Comparison of ENCODE assay signal across 12 cellular contexts in the genomic region with DNA sequence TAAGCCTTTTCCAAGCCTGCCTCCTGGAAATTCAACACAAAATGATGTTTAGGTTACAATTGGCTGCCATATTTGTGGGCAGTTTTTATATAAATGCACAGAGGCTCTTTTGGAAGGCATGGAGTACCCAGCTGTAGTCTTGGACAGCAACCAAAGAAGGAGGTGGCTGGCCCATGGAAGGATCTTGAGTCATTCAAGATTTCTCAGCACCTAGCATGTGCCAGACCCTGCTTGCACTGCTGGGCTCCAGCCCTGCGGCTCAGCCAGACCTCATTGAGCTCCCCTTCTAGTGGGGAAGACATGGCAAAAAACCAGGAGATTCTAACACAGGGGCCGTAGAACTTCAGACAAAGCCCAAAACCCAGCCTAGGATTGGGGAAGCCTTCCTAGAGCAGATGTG. TPM values are rescaled to one million over a fixed set of nuclear protein-coding genes. Genes with fewer than 3 reads are reported as not detected.
DNase-seq lines count a peak whose midpoint lies in the region; FAIRE-seq and TF ChIP-seq lines count a peak whose summit lies in the region.
"Had no signal": no experiment of that assay in that cellular context is flagged by ENCODE, and none has a peak within 500 bp of the region (broad histone marks: within the 10 kb centered on the region; RNA-seq: fewer than 3 reads in every experiment).

No MANE protein-coding gene starts in this region.

- WGBS in H1 (ENCODE audit: extremely low coverage in 1 of 2, insufficient coverage in 1 of 2, insufficient read length in 1 of 2, insufficient replicate concordance in 2 of 2, low coverage in 1 of 2, low lambda C conversion rate in 2 of 2, missing lambda C conversion rate in 1 of 2), 2 experiments: 100% methylated on average over 2 of the region's 2 CpGs; no CpG with 5 or more reads in 1 of the 2 experiments

- H2AFZ ChIP-seq in OCI-LY1 (ENCODE audit: low read length) (no peak overlapping the region), H1 (ENCODE audit: low read length) (no peak overlapping the region)

- peaks cover 51% of the 10 kb centered on the region for H3K4me1 ChIP-seq in CD8-positive, alpha-beta memory T cell (ENCODE audit: insufficient read depth, low read length)
- peaks cover 85% of the 10 kb centered on the region for H3K4me1 ChIP-seq in OCI-LY1 (ENCODE audit: insufficient read depth, low read length, severe bottlenecking)
- peaks cover 3 to 7% (median 5%) of the 10 kb centered on the region in 4 experiments; a peak in 5 of 7 replicates for H3K4me1 ChIP-seq in H1 (replicated peaks in 1 of 4; ENCODE audit: control insufficient read depth in 3 of 4, insufficient read depth in 4 of 4, low read length in 3 of 4)
- H3K4me1 ChIP-seq in colonic mucosa: peaks cover 6% of the 10 kb centered on the region

- H3K4me2 ChIP-seq in OCI-LY1 (ENCODE audit: low read length) (peak overlapping the region; percentile 20; the same call in 1 of the 2 replicates), H1 (ENCODE audit: insufficient read depth in 1 of 2, low read depth in 2 of 2, low read length in 2 of 2) (no peak overlapping the region)
- H3K4me2 ChIP-seq: KMS-11 had no signal

- no peak overlapping the region for H3K4ac ChIP-seq in H1 (replicated peaks; ENCODE audit: insufficient read length, low read depth, low read length)

- no peak overlapping the region for H4K91ac ChIP-seq in H1 (replicated peaks; ENCODE audit: insufficient read length, low read length)

- no peak for FAIRE-seq in H1 (lab: Jason Lieb, UNC)

- no peak overlapping the region for H2BK15ac ChIP-seq in H1 (ENCODE audit: low read length)

- H3K79me1 ChIP-seq in H1 (ENCODE audit: low read depth, low read length): peaks cover 6% of the 10 kb centered on the region

- TF ChIP-seq CTCF in OCI-LY1 (IDR thresholded peaks at IDR 0.05; ENCODE audit: low read length): no peak
- no peak for TF ChIP-seq CTCF in H1 (IDR thresholded peaks at IDR 0.05; ENCODE audit: control extremely low read depth in 1 of 3, insufficient read depth in 1 of 3, low read depth in 1 of 3, low read length in 3 of 3)
- TF ChIP-seq CTCF in colonic mucosa (IDR thresholded peaks at IDR 0.05): no peak

- no peak overlapping the region for H4K5ac ChIP-seq in H1 (ENCODE audit: insufficient read length, low read depth, low read length)

- H3K4me3 Mint-ChIP-seq in CD8-positive, alpha-beta memory T cell: no peak overlapping the region
- H3K4me3 Mint-ChIP-seq in activated CD4-positive, alpha-beta T cell treated with anti-CD3 and anti-CD28 coated beads, Interleukin-2, amount 10 ng/mL, durations not matched to agents 7 days and 5 days: no peak overlapping the region

- H3K56ac ChIP-seq in H1 (replicated peaks; ENCODE audit: insufficient read length, low read depth, low read length): no peak overlapping the region

- peak overlapping the region in 5 of 8 donors; percentile 11 to 83 (median 70) for H3K27ac Mint-ChIP-seq in CD8-positive, alpha-beta memory T cell
- no peak overlapping the region for H3K27ac Mint-ChIP-seq in activated CD4-positive, alpha-beta T cell treated with anti-CD3 and anti-CD28 coated beads, Interleukin-2, amount 10 ng/mL, durations not matched to agents 7 days and 5 days

- no peak overlapping the region for H2BK5ac ChIP-seq in H1 (ENCODE audit: low read depth, low read length)

- peak overlapping the region; percentile 43; the same call in 1 of the 2 replicates for H4K8ac ChIP-seq in H1 (ENCODE audit: extremely low read depth, insufficient read depth, low read length)

- no peak overlapping the region for H3K27ac ChIP-seq in CD8-positive, alpha-beta memory T cell (ENCODE audit: low read depth, low read length)
- H3K27ac ChIP-seq in OCI-LY1 (ENCODE audit: low read depth, low read length, poor library complexity, severe bottlenecking) (peak overlapping the region; percentile 98), H1 (ENCODE audit: low read depth, low read length) (no peak overlapping the region), colonic mucosa (no peak overlapping the region)
- H3K27ac ChIP-seq: KMS-11, SJSA1 had no signal

- H3K14ac ChIP-seq in H1 (ENCODE audit: insufficient read length): no peak overlapping the region

- H4K20me1 ChIP-seq in OCI-LY1 (ENCODE audit: insufficient read depth, low read length): no peaks in the 10 kb centered on the region
- peaks cover 0 to 2% of the 10 kb centered on the region in 2 experiments for H4K20me1 ChIP-seq in H1 (replicated peaks in 1 of 2; ENCODE audit: control insufficient read depth in 1 of 2, insufficient read depth in 2 of 2, low read length in 2 of 2)

- H3K27me3 Mint-ChIP-seq in CD8-positive, alpha-beta memory T cell: peaks cover 0 to 1% of the 10 kb centered on the region in 2 donors
- H3K27me3 Mint-ChIP-seq in activated CD4-positive, alpha-beta T cell treated with anti-CD3 and anti-CD28 coated beads, Interleukin-2, amount 10 ng/mL, durations not matched to agents 7 days and 5 days: no peaks in the 10 kb centered on the region

- H3K9me2 ChIP-seq in OCI-LY1 (ENCODE audit: low read depth, low read length): no peaks in the 10 kb centered on the region

- intact Hi-C loops in colonic mucosa (cut with DNase I): no loop called here

- H3K9ac ChIP-seq in OCI-LY1 (ENCODE audit: low read length) (peak overlapping the region; percentile 10; the same call in 1 of the 2 replicates), H1 (replicated peaks in 1 of 4; ENCODE audit: extremely low read depth in 1 of 4, low read depth in 3 of 4, low read length in 3 of 4) (no peak overlapping the region), colonic mucosa (ENCODE audit: low read depth in 2 of 2, low read length in 2 of 2) (no peak overlapping the region)
- H3K9ac ChIP-seq: KMS-11 had no signal

- no peak overlapping the region for H2AK5ac ChIP-seq in H1 (ENCODE audit: low read depth, low read length)

- TF ChIP-seq RAD21 in H1 (IDR thresholded peaks at IDR 0.05 in 1 of 2, conservative IDR thresholded peaks at IDR 0.05 in 1 of 2; ENCODE audit: low read depth in 2 of 2, low read length in 2 of 2): no peak

- H2BK20ac ChIP-seq in H1 (ENCODE audit: low read length): no peak overlapping the region

- H3F3A ChIP-seq in OCI-LY1 (ENCODE audit: insufficient read depth, low read length): no peaks in the 10 kb centered on the region

- H2BK12ac ChIP-seq in H1 (ENCODE audit: low read depth, low read length): no peak overlapping the region

- H3K23ac ChIP-seq in H1 (ENCODE audit: insufficient read length): no peak overlapping the region

- no peak for TF ChIP-seq EP300 in H1 (IDR thresholded peaks at IDR 0.05; ENCODE audit: borderline replicate concordance in 1 of 2, low read depth in 2 of 2, low read length in 2 of 2)

- H3K9me3 Mint-ChIP-seq in CD8-positive, alpha-beta memory T cell: no peaks in the 10 kb centered on the region
- H3K9me3 Mint-ChIP-seq in activated CD4-positive, alpha-beta T cell treated with anti-CD3 and anti-CD28 coated beads, Interleukin-2, amount 10 ng/mL, durations not matched to agents 7 days and 5 days: no peaks in the 10 kb centered on the region

- H3K4me1 Mint-ChIP-seq in CD8-positive, alpha-beta memory T cell: peaks cover 58 to 78% (median 63%) of the 10 kb centered on the region in 3 donors
- peaks cover 41% of the 10 kb centered on the region for H3K4me1 Mint-ChIP-seq in activated CD4-positive, alpha-beta T cell treated with anti-CD3 and anti-CD28 coated beads, Interleukin-2, amount 10 ng/mL, durations not matched to agents 7 days and 5 days

- H3K4me3 ChIP-seq in CD8-positive, alpha-beta memory T cell (ENCODE audit: low read length): no peak overlapping the region
- H3K4me3 ChIP-seq in OCI-LY1 (ENCODE audit: low read depth, low read length, poor library complexity, severe bottlenecking) (no peak overlapping the region), H1 (ENCODE audit: extremely low read depth in 1 of 4, insufficient read depth in 2 of 4, low read depth in 3 of 4, low read length in 4 of 4) (no peak overlapping the region), colonic mucosa (no peak overlapping the region)
- H3K4me3 ChIP-seq: heart left ventricle, SJSA1, upper lobe of left lung had no signal

- H3K36me3 ChIP-seq in CD8-positive, alpha-beta memory T cell (ENCODE audit: insufficient read depth, low read length): peaks cover 45% of the 10 kb centered on the region
- H3K36me3 ChIP-seq in OCI-LY1 (ENCODE audit: insufficient read depth, low read length) (peaks cover 35% of the 10 kb centered on the region; the same call in 1 of the 2 replicates), H1 (ENCODE audit: control insufficient read depth in 2 of 4, insufficient read depth in 4 of 4, low read length in 3 of 4) (peaks cover 3 to 44% (median 8%) of the 10 kb centered on the region in 4 experiments; a peak in 6 of 8 replicates), colonic mucosa (no peaks in the 10 kb centered on the region)

- H3K27me3 ChIP-seq in CD8-positive, alpha-beta memory T cell (ENCODE audit: insufficient read depth, low read length, poor library complexity, severe bottlenecking): no peaks in the 10 kb centered on the region
- no peaks in the 10 kb centered on the region for H3K27me3 ChIP-seq in OCI-LY1 (ENCODE audit: insufficient read depth, low read length)
- H3K27me3 ChIP-seq in H1 (replicated peaks in 1 of 4; ENCODE audit: control insufficient read depth in 3 of 4, extremely low read depth in 1 of 4, insufficient read depth in 3 of 4, low read length in 3 of 4): no peaks in the 10 kb centered on the region
- no peaks in the 10 kb centered on the region for H3K27me3 ChIP-seq in colonic mucosa
- H3K27me3 ChIP-seq: heart left ventricle, SJSA1, upper lobe of left lung had no signal

- no peak for DNase-seq in CD8-positive, alpha-beta memory T cell
- no peak for DNase-seq in H1 (ENCODE audit: low read depth in 1 of 2, low spot score in 2 of 2)
- peak; percentile 45 for DNase-seq in pons (ENCODE audit: low spot score)
- no peak for DNase-seq in NCI-H2107 (lab: John Stamatoyannopoulos, UW)
- no peak for DNase-seq in NOMO-1 (lab: John Stamatoyannopoulos, UW; ENCODE audit: unreplicated experiment in 2 of 2)
- no peak for DNase-seq in activated CD4-positive, alpha-beta T cell treated with anti-CD3 and anti-CD28 coated beads, Interleukin-2, amount 10 ng/mL, durations not matched to agents 7 days and 5 days
- DNase-seq in colonic mucosa: no peak

- POLR2A ChIA-PET in CD8-positive, alpha-beta memory T cell (lab: Charles Lee): no interaction called here
- POLR2A ChIA-PET in H1 (lab: Charles Lee; ENCODE audit: partially characterized antibody): interaction anchor here (2.3 to 8.8 kb wide), 2 partner anchors 14 to 22 kb away, joined by 10 to 74 read pairs; a partner anchor contains a TSS
- POLR2A ChIA-PET in activated CD4-positive, alpha-beta T cell treated with anti-CD3 and anti-CD28 coated beads, Interleukin-2, amount 10 ng/mL, durations not matched to agents 7 days and 5 days (lab: Charles Lee): no interaction called here

- H3K79me2 ChIP-seq in OCI-LY1 (ENCODE audit: insufficient read depth, low read length): no peaks in the 10 kb centered on the region
- no peaks in the 10 kb centered on the region for H3K79me2 ChIP-seq in H1 (ENCODE audit: control insufficient read depth in 1 of 2, insufficient read depth in 2 of 2, low read length in 2 of 2)

- TF ChIP-seq POLR2A in H1 (IDR thresholded peaks at IDR 0.05; ENCODE audit: control extremely low read depth in 1 of 2, low read depth in 2 of 2, low read length in 2 of 2): no peak

- H3K18ac ChIP-seq in H1 (ENCODE audit: extremely low read depth, low read length): no peak overlapping the region

- CTCF ChIA-PET in CD8-positive, alpha-beta memory T cell (lab: Charles Lee): interaction anchor here (1.8 kb wide), 1 partner anchor 20 kb away, joined by 5 read pairs; no protein-coding TSS in a partner anchor
- CTCF ChIA-PET in H1 (lab: Charles Lee; ENCODE audit: partially characterized antibody): interaction anchor here (0.6 to 13.1 kb wide), 10 partner anchors 11 to 135 kb away, joined by 3 to 121 read pairs (median 4); a partner anchor contains a TSS
- CTCF ChIA-PET in activated CD4-positive, alpha-beta T cell treated with anti-CD3 and anti-CD28 coated beads, Interleukin-2, amount 10 ng/mL, durations not matched to agents 7 days and 5 days (lab: Charles Lee): interaction anchor here (1.4 to 1.5 kb wide), 3 partner anchors 21 to 40 kb away, joined by 3 to 4 read pairs (median 4); no protein-coding TSS in a partner anchor

- peaks cover 0 to 83% (median 1%) of the 10 kb centered on the region in 3 donors for H3K36me3 Mint-ChIP-seq in CD8-positive, alpha-beta memory T cell
- H3K36me3 Mint-ChIP-seq in activated CD4-positive, alpha-beta T cell treated with anti-CD3 and anti-CD28 coated beads, Interleukin-2, amount 10 ng/mL, durations not matched to agents 7 days and 5 days (ENCODE audit: low read depth): peaks cover 46% of the 10 kb centered on the region

- no peaks in the 10 kb centered on the region for H3K9me3 ChIP-seq in CD8-positive, alpha-beta memory T cell (ENCODE audit: low read length)
- no peaks in the 10 kb centered on the region for H3K9me3 ChIP-seq in OCI-LY1 (ENCODE audit: low read length)
- no peaks in the 10 kb centered on the region for H3K9me3 ChIP-seq in H1 (ENCODE audit: insufficient read depth in 2 of 2, low read depth in 1 of 2, low read length in 1 of 2)
- no peaks in the 10 kb centered on the region for H3K9me3 ChIP-seq in colonic mucosa
- H3K9me3 ChIP-seq: heart left ventricle, SJSA1, upper lobe of left lung had no signal

- H2BK120ac ChIP-seq in H1 (replicated peaks; ENCODE audit: low read depth, low read length): no peak overlapping the region

- H3K23me2 ChIP-seq in H1 (ENCODE audit: low read depth, low read length): no peaks in the 10 kb centered on the region

RNA-seq across cellular contexts. Expression of a gene that starts 22.1 kb away (rescaled TPM):
- total RNA-seq in CD8-positive, alpha-beta memory T cell: 100 to 1,000 TPM; 105 to 107 TPM
- 47.1 TPM for polyA plus RNA-seq in CD8-positive, alpha-beta memory T cell
- total RNA-seq in H1 (2021; fragmentation: NEBNext Ultra II Directional; extraction: Animal tissue kit (Norgen Biotek cat#: 25700)): 55.8 and 59.4 TPM in 2 replicates
- polyA plus RNA-seq in H1 (2011; rRNA removed): 19.2 and 21.9 TPM in 2 replicates
- polyA plus RNA-seq in H1 (2011; cell fraction: cytosol; rRNA removed): 19.5 TPM
- 28.6 TPM for polyA plus RNA-seq in H1 (2011; cell fraction: nucleus; rRNA removed)
- 15.9 to 23.0 TPM (median 22.1 TPM) in 4 replicates for polyA plus RNA-seq in H1 (2012, experiment 1 of 2)
- polyA plus RNA-seq in H1 (2012, experiment 2 of 2): 19.7 TPM
- 14.6 TPM for polyA plus RNA-seq in H1 (2013, experiment 1 of 2)
- 14.5 TPM for polyA plus RNA-seq in H1 (2013, experiment 2 of 2)
- 42.6 and 49.2 TPM in 2 replicates for polyA minus RNA-seq in H1 (2011; rRNA and poly(A)+ RNA removed)
- 24.7 TPM for polyA minus RNA-seq in H1 (2011; cell fraction: cytosol; rRNA and poly(A)+ RNA removed)
- 26.6 TPM for polyA minus RNA-seq in H1 (2011; cell fraction: nucleus; rRNA and poly(A)+ RNA removed)
- total RNA-seq in activated CD4-positive, alpha-beta T cell treated with anti-CD3 and anti-CD28 coated beads, Interleukin-2, amount 10 ng/mL, durations not matched to agents 7 days and 5 days: 10 to 100 TPM; 92.5 to 93.8 TPM
- total RNA-seq in colonic mucosa: 10 to 100 TPM; 24.1 to 33.3 TPM
